In genomic region chr19:12985049-12985776, GRCh38 we compare ENCODE assay signal across 7 cellular contexts. TPM values are rescaled to one million over a fixed set of nuclear protein-coding genes. Genes with fewer than 3 reads are reported as not detected.
DNase-seq lines count a peak whose midpoint lies in the region; ATAC-seq and TF ChIP-seq lines count a peak whose summit lies in the region.

No MANE protein-coding gene starts in this region.

- in situ Hi-C loops in GM23248 (cut with MboI): loop anchor here (10.0 kb wide), 1 partner anchor 110 kb away; no protein-coding TSS in a partner anchor
- in situ Hi-C loops in G401 (cut with HindIII; ENCODE audit: low sequenced_read_pairs): no loop called here

- no peaks in the 10 kb centered on the region for H3F3A ChIP-seq in GM23248 (ENCODE audit: insufficient read depth)

- 22 to 28% methylated on average over 16 of the region's 16 CpGs for WGBS in GM23248 (ENCODE audit: low coverage in 1 of 2, low lambda C conversion rate in 2 of 2, missing lambda C conversion rate in 2 of 2), 2 experiments
- 34% methylated on average over 16 of the region's 16 CpGs for WGBS in right cardiac atrium

- no peaks in the 10 kb centered on the region for H3K36me3 ChIP-seq in GM23248 (ENCODE audit: low read depth)

- TF ChIP-seq CTCF in RWPE1 (conservative IDR thresholded peaks at IDR 0.05; ENCODE audit: low read depth): no peak

- intact Hi-C loops in right cardiac atrium (cut with DNase I): loop anchor here (5.0 to 10.0 kb wide), 4 partner anchors 77 to 110 kb away; no protein-coding TSS in a partner anchor

- peak overlapping the region; percentile 22; the same call in 1 of the 2 replicates for H3K9ac ChIP-seq in GM23248

- peak overlapping the region; percentile 3 for H3K4me2 ChIP-seq in GM23248 (ENCODE audit: unreplicated experiment)

- no peaks in the 10 kb centered on the region for H4K20me1 ChIP-seq in GM23248 (ENCODE audit: insufficient read depth)

- no peaks in the 10 kb centered on the region for H3K9me3 ChIP-seq in GM23248 (ENCODE audit: low read depth)
- H3K9me3 ChIP-seq in right cardiac atrium (ENCODE audit: control insufficient read depth, low read length): no peaks in the 10 kb centered on the region

- H3K79me2 ChIP-seq in GM23248 (ENCODE audit: insufficient read depth): no peaks in the 10 kb centered on the region

- no peaks in the 10 kb centered on the region for H3K9me2 ChIP-seq in GM23248 (ENCODE audit: insufficient read depth)

- no peak overlapping the region for H3K4me3 ChIP-seq in GM23248
- H3K4me3 ChIP-seq in right cardiac atrium (ENCODE audit: low read length): no peak overlapping the region

- DNase-seq in GM23248 (peak; percentile 88), RWPE1 (ENCODE audit: low spot score) (no peak), right cardiac atrium (peak; percentile 79 to 87 (median 85)), G401 (ENCODE audit: low spot score) (no peak), NCI-H345 (lab: John Stamatoyannopoulos, UW) (no peak), cerebellum (ENCODE audit: low spot score) (no peak)
- DNase-seq in stimulated activated CD8-positive, alpha-beta memory T cell treated with anti-CD3 and anti-CD28 coated beads, Interleukin-4, amount 100 ng/mL, for 24 hours (ENCODE audit: low read depth): peak; percentile 12

- CTCF ChIA-PET in RWPE1 (lab: Yijun Ruan, JAX): interaction anchor here (0.7 to 2.4 kb wide), 3 partner anchors 73 to 109 kb away, joined by 3 to 9 read pairs (median 6); no protein-coding TSS in a partner anchor

- H3K4me1 ChIP-seq in GM23248 (ENCODE audit: insufficient read depth): 0 out of 2 replicates have a peak, but pooled peaks cover 11% of the 10 kb centered on the region
- peaks cover 3% of the 10 kb centered on the region for H3K4me1 ChIP-seq in right cardiac atrium (ENCODE audit: control insufficient read depth, insufficient read depth, low read length)

- H3K27ac ChIP-seq in GM23248 (no peak overlapping the region), RWPE1 (peak overlapping the region; percentile 30), right cardiac atrium (ENCODE audit: low read length) (no peak overlapping the region)

- H2AFZ ChIP-seq in GM23248: peak overlapping the region; percentile 15; the same call in 1 of the 2 replicates

- ATAC-seq in right cardiac atrium: peak; percentile 69 to 70

- H3K27me3 ChIP-seq in GM23248 (replicated peaks; ENCODE audit: insufficient read depth) (no peaks in the 10 kb centered on the region), right cardiac atrium (ENCODE audit: control insufficient read depth, insufficient read depth) (no peaks in the 10 kb centered on the region)

- POLR2A ChIA-PET in RWPE1 (lab: Yijun Ruan, JAX; ENCODE audit: low non-redundant PET): no interaction called here

RNA-seq across cellular contexts. Expression of gene NFIX, which starts 10.1 kb away (rescaled TPM):
- total RNA-seq in GM23248 (2014; rRNA removed; shearing (Covaris generic)): 71.0 and 81.4 TPM in 2 replicates
- polyA plus RNA-seq in GM23248 (2016; fragmentation: Nextera tagmentation; extraction: Ambion mirVana) (59.2 and 60.8 TPM in 2 replicates), right cardiac atrium (67.4 TPM)
- total RNA-seq in right cardiac atrium (100 to 1,000 TPM; 123 to 168 (median 156) TPM), cerebellum (62.8 TPM)
- 0.86 and 3.6 TPM in 2 replicates for total RNA-seq in G401 (2014; rRNA removed; shearing (Covaris generic))

RNA-seq across cellular contexts. Expression of gene DAND5, which starts 15.8 kb away (rescaled TPM):
- total RNA-seq in GM23248 (2014; rRNA removed; shearing (Covaris generic)): not detected in 2 replicates
- polyA plus RNA-seq in GM23248 (2016; fragmentation: Nextera tagmentation; extraction: Ambion mirVana): not detected in 2 replicates
- 10 to 100 TPM in 2 of 4 donors, 1 to 10 TPM in 2; 5.0 to 13.8 (median 11.1) TPM for total RNA-seq in right cardiac atrium
- 7.0 TPM for polyA plus RNA-seq in right cardiac atrium
- 0.18 TPM in 1 of 2 replicates, not detected in the other for total RNA-seq in G401 (2014; rRNA removed; shearing (Covaris generic))
- total RNA-seq in cerebellum: 0.18 TPM

RNA-seq across cellular contexts. Expression of gene GADD45GIP1, which starts 28.2 kb away (rescaled TPM):
- total RNA-seq in GM23248 (2014; rRNA removed; shearing (Covaris generic)): 41.6 and 48.4 TPM in 2 replicates
- polyA plus RNA-seq in GM23248 (2016; fragmentation: Nextera tagmentation; extraction: Ambion mirVana): 132 and 136 TPM in 2 replicates
- total RNA-seq in right cardiac atrium: 10 to 100 TPM; 24.3 to 33.2 (median 29.1) TPM
- 64.5 TPM for polyA plus RNA-seq in right cardiac atrium
- 79.7 and 124 TPM in 2 replicates for total RNA-seq in G401 (2014; rRNA removed; shearing (Covaris generic))
- 7.2 TPM for total RNA-seq in cerebellum

RNA-seq across cellular contexts. Expression of gene RAD23A, which starts 39.6 kb away (rescaled TPM):
- total RNA-seq in GM23248 (2014; rRNA removed; shearing (Covaris generic)): 88.5 and 107 TPM in 2 replicates
- 177 and 182 TPM in 2 replicates for polyA plus RNA-seq in GM23248 (2016; fragmentation: Nextera tagmentation; extraction: Ambion mirVana)
- total RNA-seq in right cardiac atrium: 100 to 1,000 TPM; 127 to 137 (median 133) TPM
- 122 TPM for polyA plus RNA-seq in right cardiac atrium
- total RNA-seq in G401 (2014; rRNA removed; shearing (Covaris generic)): 76.4 and 88.8 TPM in 2 replicates
- 24.1 TPM for total RNA-seq in cerebellum

RNA-seq across cellular contexts. Expression of gene CALR, which starts 46.8 kb away (rescaled TPM):
- total RNA-seq in GM23248 (2014; rRNA removed; shearing (Covaris generic)): 1,238 and 1,432 TPM in 2 replicates
- 1,015 and 1,067 TPM in 2 replicates for polyA plus RNA-seq in GM23248 (2016; fragmentation: Nextera tagmentation; extraction: Ambion mirVana)
- total RNA-seq in right cardiac atrium: 100 to 1,000 TPM; 314 to 703 (median 631) TPM
- polyA plus RNA-seq in right cardiac atrium: 374 TPM
- 1,471 and 1,755 TPM in 2 replicates for total RNA-seq in G401 (2014; rRNA removed; shearing (Covaris generic))
- total RNA-seq in cerebellum: 215 TPM

Comparison
In these comparisons a context has a peak if more than half of its experiments do, and no peak if none do; other contexts are left out.
1. DNase-seq: peak in GM23248 (single experiment), right cardiac atrium (3 of 3) and stimulated activated CD8-positive, alpha-beta memory T cell treated with anti-CD3 and anti-CD28 coated beads, Interleukin-4, amount 100 ng/mL, for 24 hours (single experiment); none in RWPE1 (single experiment), G401 (single experiment), NCI-H345 (single experiment) and cerebellum (single experiment).
2. RNA of gene NFIX, which starts 10.1 kb away (total RNA-seq): 123 to 168 TPM in right cardiac atrium, 71.0 to 81.4 TPM in GM23248 and 62.8 TPM in cerebellum (single experiment); 0.86 to 3.6 TPM in G401; every median in the first group is over 10 times any median in the second.